In genomic region chr10:49817845-49818244, GRCh38 we compare ENCODE assay signal across 17 cellular contexts. TPM values are rescaled to one million over a fixed set of nuclear protein-coding genes. Genes with fewer than 3 reads are reported as not detected.
A peak's percentile ranks its signal among the peaks of the same experiment; 100 is the strongest.
DNase-seq lines count a peak whose midpoint lies in the region; ATAC-seq and TF ChIP-seq lines count a peak whose summit lies in the region.
"Had no signal": no experiment of that assay in that cellular context is flagged by ENCODE, and none has a peak within 500 bp of the region (broad histone marks: within the 10 kb centered on the region; RNA-seq: fewer than 3 reads in every experiment).

No MANE protein-coding gene starts in this region.

- ATAC-seq in left lobe of liver (peak; percentile 96), GM19452 (IDR thresholded peaks at IDR 0.05; ENCODE audit: unreplicated experiment) (no peak)
- ATAC-seq in activated T-helper 17 cell treated with anti-CD3 and anti-CD28 coated beads, Interleukin-2, amount 50 U/mL, for 72 hours (replicated peaks) = no peak
- ATAC-seq: SK-N-SH treated with all-trans-retinoic acid at 6 μM for 48 hours had no signal

- POLR2A ChIA-PET in GM10248 (lab: Yijun Ruan, JAX) = no interaction called here

- H3K36me3 Mint-ChIP-seq in activated T-helper 17 cell treated with anti-CD3 and anti-CD28 coated beads, Interleukin-2, amount 50 U/mL, for 72 hours (ENCODE audit: low read depth) = peaks cover 79% of the 10 kb centered on the region

- peak; percentile 2 for DNase-seq in DMS153 treated with DMSO at 0.1 percent for 48 hours (lab: John Stamatoyannopoulos, UW; ENCODE audit: unreplicated experiment)
- peak; percentile 7 for DNase-seq in M059J (ENCODE audit: low read depth)
- DNase-seq in astrocyte of the hippocampus (ENCODE audit: low read depth, low spot score) = peak; percentile 13
- DNase-seq in left lobe of liver (ENCODE audit: low spot score) = peak; percentile 80
- no peak for DNase-seq in GM10248 (ENCODE audit: extremely low spot score)
- DNase-seq: C1 segment of cervical spinal cord, HCEC 1CT, IMR-90, Kasumi-1, NCI-H187, NCI-H2171 treated with DMSO at 0.1 percent for 48 hours, NCI-H510A treated with DMSO at 0.1 percent for 48 hours, NCI-H82, SHP77 had no signal

- H3K27ac Mint-ChIP-seq in activated T-helper 17 cell treated with anti-CD3 and anti-CD28 coated beads, Interleukin-2, amount 50 U/mL, for 72 hours = no peak overlapping the region

- H3K4me3 Mint-ChIP-seq in activated T-helper 17 cell treated with anti-CD3 and anti-CD28 coated beads, Interleukin-2, amount 50 U/mL, for 72 hours = no peak overlapping the region

- CTCF ChIA-PET in GM10248 (lab: Yijun Ruan, JAX) = no interaction called here

- H3K27me3 Mint-ChIP-seq in activated T-helper 17 cell treated with anti-CD3 and anti-CD28 coated beads, Interleukin-2, amount 50 U/mL, for 72 hours = no peaks in the 10 kb centered on the region

- H3K9me3 Mint-ChIP-seq in activated T-helper 17 cell treated with anti-CD3 and anti-CD28 coated beads, Interleukin-2, amount 50 U/mL, for 72 hours = peaks cover 4% of the 10 kb centered on the region

- no peak for TF ChIP-seq CTCF in GM10248 (IDR thresholded peaks at IDR 0.05; ENCODE audit: control extremely low read depth, extremely low read depth, low read depth, missing control alignments)

- H3K4me1 Mint-ChIP-seq in activated T-helper 17 cell treated with anti-CD3 and anti-CD28 coated beads, Interleukin-2, amount 50 U/mL, for 72 hours = no peaks in the 10 kb centered on the region

RNA-seq across cellular contexts. Expression of gene OGDHL, which starts 55.7 kb away (rescaled TPM):
- total RNA-seq in M059J (2014; rRNA removed; shearing (Covaris generic)) = 2.0 and 3.0 TPM in 2 replicates
- total RNA-seq in left lobe of liver = 88.9 TPM
- 1 to 10 TPM in 1 of 2 donors, under 1 TPM in 1; 0.21 to 1.6 TPM for total RNA-seq in activated T-helper 17 cell treated with anti-CD3 and anti-CD28 coated beads, Interleukin-2, amount 50 U/mL, for 72 hours

Comparison
In these comparisons a context has a peak if more than half of its experiments do, and no peak if none do; other contexts are left out.
1. RNA of gene OGDHL, which starts 55.7 kb away (total RNA-seq): 88.9 TPM in left lobe of liver (single experiment); 2.0 to 3.0 TPM in M059J and 0.21 to 1.6 TPM in activated T-helper 17 cell treated with anti-CD3 and anti-CD28 coated beads, Interleukin-2, amount 50 U/mL, for 72 hours; every median in the first group is over 10 times any median in the second.